In genomic region chr1:203127672-203128611, GRCh38 we compare ENCODE assay signal across 8 cellular contexts. TPM values are rescaled to one million over a fixed set of nuclear protein-coding genes. Genes with fewer than 3 reads are reported as not detected.
DNase-seq lines count a peak whose midpoint lies in the region; ATAC-seq and TF ChIP-seq lines count a peak whose summit lies in the region.

Gene ADORA1 (plus strand): TSS chr1:203127726. CDS start chr1:203128842, 1,116 bp downstream.

- peak within 1 kb of the TSS; percentile 80 for H3K4me3 Mint-ChIP-seq in T-helper 17 cell
- H3K4me3 Mint-ChIP-seq in naive thymus-derived CD4-positive, alpha-beta T cell: peak within 1 kb of the TSS in 9 of 10 donors; percentile 4 to 76 (median 63)

- H3K27me3 ChIP-seq in BLaER1 treated with 17β-estradiol and CSF1 and Interleukin-3, amounts not matched to agents 10 nM and 100 nM: peaks cover 31 to 60% (median 40%) of the 10 kb centered on the region in 11 experiments
- H3K27me3 ChIP-seq in HUES48 (ENCODE audit: control insufficient read depth, insufficient read depth, low read length): peaks cover 32% of the 10 kb centered on the region
- peaks cover 0 to 12% of the 10 kb centered on the region in 2 donors for H3K27me3 ChIP-seq in naive thymus-derived CD4-positive, alpha-beta T cell (ENCODE audit: control insufficient read depth in 2 of 2, insufficient read depth in 2 of 2, low read length in 2 of 2)

- H3K4me1 ChIP-seq in BLaER1 treated with 17β-estradiol and CSF1 and Interleukin-3, amounts not matched to agents 10 nM and 100 nM: peaks cover 68 to 93% (median 88%) of the 10 kb centered on the region in 10 experiments
- H3K4me1 ChIP-seq in HUES48 (ENCODE audit: control insufficient read depth, insufficient read depth, low read length): peaks cover 15% of the 10 kb centered on the region
- H3K4me1 ChIP-seq in naive thymus-derived CD4-positive, alpha-beta T cell (ENCODE audit: control insufficient read depth in 2 of 2, insufficient read depth in 2 of 2, low read length in 2 of 2): no peaks in the 10 kb centered on the region

- peaks cover 0 to 29% (median 0%) of the 10 kb centered on the region in 11 experiments; a peak in 2 of 22 replicates for H4K20me1 ChIP-seq in BLaER1 treated with 17β-estradiol and CSF1 and Interleukin-3, amounts not matched to agents 10 nM and 100 nM

- H3K27me3 Mint-ChIP-seq in T-helper 17 cell: peaks cover 79% of the 10 kb centered on the region
- peaks cover 46 to 62% (median 51%) of the 10 kb centered on the region in 5 donors for H3K27me3 Mint-ChIP-seq in naive thymus-derived CD4-positive, alpha-beta T cell

- DNase-seq in T-helper 17 cell: no peak
- DNase-seq in fibroblast of villous mesenchyme (ENCODE audit: low read depth): peak; percentile 53
- peak in 1 of 9 donors; percentile 19 for DNase-seq in naive thymus-derived CD4-positive, alpha-beta T cell
- DNase-seq in dedifferentiated amniotic fluid mesenchymal stem cell (ENCODE audit: extremely low spot score): no peak
- DNase-seq in activated CD4-positive, alpha-beta T cell treated with anti-CD3 and anti-CD28 coated beads, Interleukin-2, amount 50 U/mL, for 48 hours: no peak

- intact Hi-C loops in naive thymus-derived CD4-positive, alpha-beta T cell (cut with micrococcal nuclease): no loop called here

- peak within 1 kb of the TSS; percentile 69 to 83 (median 75) for H3K4me2 ChIP-seq in BLaER1 treated with 17β-estradiol and CSF1 and Interleukin-3, amounts not matched to agents 10 nM and 100 nM

- peak within 1 kb of the TSS in 8 of 10 experiments; percentile 6 to 49 (median 24); a peak in 8 of 20 replicates for H3K4me3 ChIP-seq in BLaER1 treated with 17β-estradiol and CSF1 and Interleukin-3, amounts not matched to agents 10 nM and 100 nM
- H3K4me3 ChIP-seq in HUES48 (ENCODE audit: low read depth, low read length): peak within 1 kb of the TSS; percentile 62
- H3K4me3 ChIP-seq in fibroblast of villous mesenchyme (ENCODE audit: low read depth, low read length): peak within 1 kb of the TSS; percentile 63
- H3K4me3 ChIP-seq in naive thymus-derived CD4-positive, alpha-beta T cell (ENCODE audit: low read length): no peak within 1 kb of the TSS

- H3K9me3 Mint-ChIP-seq in naive thymus-derived CD4-positive, alpha-beta T cell: peaks cover 0 to 2% (median 0%) of the 10 kb centered on the region in 11 donors

- CTCF ChIA-PET in naive thymus-derived CD4-positive, alpha-beta T cell (lab: Charles Lee): interaction anchor here (0.5 kb wide), 1 partner anchor 68 kb away, joined by 3 read pairs; no protein-coding TSS in a partner anchor

- TF ChIP-seq CTCF in fibroblast of villous mesenchyme (IDR thresholded peaks at IDR 0.05; ENCODE audit: insufficient read depth, low read depth, low read length): peak; percentile 8

- H3K36me3 Mint-ChIP-seq in T-helper 17 cell (ENCODE audit: low read depth): peaks cover 10% of the 10 kb centered on the region
- H3K36me3 Mint-ChIP-seq in naive thymus-derived CD4-positive, alpha-beta T cell: peaks cover 0 to 7% (median 0%) of the 10 kb centered on the region in 5 donors

- no peaks in the 10 kb centered on the region for H3K36me3 ChIP-seq in BLaER1 treated with 17β-estradiol and CSF1 and Interleukin-3, amounts not matched to agents 10 nM and 100 nM
- no peaks in the 10 kb centered on the region for H3K36me3 ChIP-seq in HUES48 (ENCODE audit: control insufficient read depth, insufficient read depth, low read length)
- H3K36me3 ChIP-seq in naive thymus-derived CD4-positive, alpha-beta T cell (ENCODE audit: control insufficient read depth in 2 of 3, insufficient read depth in 3 of 3, low read length in 3 of 3): no peaks in the 10 kb centered on the region

- peaks cover 13% of the 10 kb centered on the region for H3K4me1 Mint-ChIP-seq in T-helper 17 cell
- H3K4me1 Mint-ChIP-seq in naive thymus-derived CD4-positive, alpha-beta T cell: peaks cover 6 to 17% (median 11%) of the 10 kb centered on the region in 7 donors

- H3K9me3 ChIP-seq in BLaER1 treated with 17β-estradiol and CSF1 and Interleukin-3, amounts not matched to agents 10 nM and 100 nM (replicated peaks in 1 of 11): no peaks in the 10 kb centered on the region
- H3K9me3 ChIP-seq in HUES48 (ENCODE audit: control insufficient read depth, insufficient read depth, low read length) (no peaks in the 10 kb centered on the region), T-helper 17 cell (ENCODE audit: control insufficient read depth, low read length, poor library complexity, severe bottlenecking) (no peaks in the 10 kb centered on the region)
- H3K9me3 ChIP-seq in naive thymus-derived CD4-positive, alpha-beta T cell (ENCODE audit: control insufficient read depth in 2 of 3, low read length in 3 of 3): no peaks in the 10 kb centered on the region

- H3K27ac ChIP-seq in BLaER1 treated with 17β-estradiol and CSF1 and Interleukin-3, amounts not matched to agents 10 nM and 100 nM: no peak within 1 kb of the TSS
- H3K27ac ChIP-seq in HUES48 (ENCODE audit: low read depth, low read length): no peak within 1 kb of the TSS
- H3K27ac ChIP-seq in naive thymus-derived CD4-positive, alpha-beta T cell (ENCODE audit: low read depth, low read length): no peak within 1 kb of the TSS

- POLR2A ChIA-PET in naive thymus-derived CD4-positive, alpha-beta T cell (lab: Charles Lee): no interaction called here

- ATAC-seq in T-helper 17 cell (no peak), HG02678 (IDR thresholded peaks at IDR 0.05; ENCODE audit: unreplicated experiment) (no peak)
- peak; percentile 24 for ATAC-seq in naive thymus-derived CD4-positive, alpha-beta T cell

- no peak within 1 kb of the TSS for H3K27ac Mint-ChIP-seq in T-helper 17 cell
- H3K27ac Mint-ChIP-seq in naive thymus-derived CD4-positive, alpha-beta T cell: no peak within 1 kb of the TSS

- H3K9ac ChIP-seq in BLaER1 treated with 17β-estradiol and CSF1 and Interleukin-3, amounts not matched to agents 10 nM and 100 nM: peak within 1 kb of the TSS in 1 of 11 experiments; percentile 20; a peak in 1 of 22 replicates
- H3K9ac ChIP-seq in HUES48 (ENCODE audit: low read depth, low read length): no peak within 1 kb of the TSS

RNA-seq across cellular contexts. Expression of gene ADORA1, which starts in this region (rescaled TPM):
- total RNA-seq in T-helper 17 cell (under 1 TPM; 0.15 to 0.18 TPM), fibroblast of villous mesenchyme (8.7 and 14.2 TPM in 2 replicates)
- total RNA-seq in naive thymus-derived CD4-positive, alpha-beta T cell: under 1 TPM in 1 of 5 experiments, not detected in 4; 0.44 TPM
- not detected for polyA plus RNA-seq in naive thymus-derived CD4-positive, alpha-beta T cell

Comparison
In these comparisons a context has a peak if more than half of its experiments do, and no peak if none do; other contexts are left out.
1. Peak in ATAC-seq in naive thymus-derived CD4-positive, alpha-beta T cell; RNA of the gene not detected or under 1 TPM.